1 cellular context compared by ENCODE assay signal in genomic region chr9:95511952-95512750, GRCh38.
TF ChIP-seq lines count a peak whose summit lies in the region.

No MANE protein-coding gene starts in this region.

TF ChIP-seq in K562, 482 proteins besides CTCF, POLR2A, EP300 and RAD21 (continued from another document and continues in another):
- 0 out of 2 replicates have a peak, but pooled peaks have one; percentile 26 for TF ChIP-seq BHLHE40 (IDR thresholded peaks at IDR 0.05; ENCODE audit: low read length)
- TF ChIP-seq ZNF431 (CRISPR knock-in tag; IDR thresholded peaks at IDR 0.05), result no peak
- peak; percentile 65; the same call in 1 of the 2 replicates for TF ChIP-seq ZNF589 (CRISPR knock-in tag; IDR thresholded peaks at IDR 0.05; ENCODE audit: low read depth)
- TF ChIP-seq ZKSCAN8 (CRISPR knock-in tag; IDR thresholded peaks at IDR 0.05), result peak; percentile 63; the same call in 1 of the 2 replicates
- peak; percentile 46; the same call in 1 of the 2 replicates for TF ChIP-seq POLR2G (IDR thresholded peaks at IDR 0.05; ENCODE audit: low read depth, low read length)
- peak; percentile 56; the same call in 1 of the 2 replicates for TF ChIP-seq ZNF511 (CRISPR knock-in tag; IDR thresholded peaks at IDR 0.05)
- TF ChIP-seq ZHX1 (conservative IDR thresholded peaks at IDR 0.05; ENCODE audit: low read length), result no peak
- peak; percentile 58 for TF ChIP-seq ETV1 (tag; conservative IDR thresholded peaks at IDR 0.05; ENCODE audit: low read depth)
- peak in 1 of 3 experiments; percentile 67 for TF ChIP-seq YY1 (IDR thresholded peaks at IDR 0.05; ENCODE audit: borderline replicate concordance in 1 of 3, control insufficient read depth in 1 of 3, extremely low read depth in 1 of 3, insufficient read depth in 3 of 3, insufficient read length in 1 of 3, insufficient replicate concordance in 2 of 3, low read depth in 1 of 3, low read length in 2 of 3)
- TF ChIP-seq ZBTB11 (CRISPR knock-in tag; IDR thresholded peaks at IDR 0.05), result peak in 1 of 3 experiments; percentile 92; a peak in 2 of 6 replicates
- TF ChIP-seq ZKSCAN3 (CRISPR knock-in tag; IDR thresholded peaks at IDR 0.05), result no peak
- TF ChIP-seq GABPB1 (CRISPR knock-in tag; IDR thresholded peaks at IDR 0.05), result peak; percentile 41
- 0 out of 2 replicates have a peak, but pooled peaks have one; percentile 7 for TF ChIP-seq CREB3 (tag; conservative IDR thresholded peaks at IDR 0.05; ENCODE audit: low read depth)
- TF ChIP-seq MGA (IDR thresholded peaks at IDR 0.05), result peak; percentile 74
- TF ChIP-seq ARID4B (CRISPR knock-in tag; IDR thresholded peaks at IDR 0.05), result peak; percentile 0; the same call in 1 of the 2 replicates
- TF ChIP-seq RBFOX2 (IDR thresholded peaks at IDR 0.05; ENCODE audit: low read depth, low read length), result peak; percentile 52; the same call in 1 of the 2 replicates
- TF ChIP-seq MAX (CRISPR knock-in tag; IDR thresholded peaks at IDR 0.05), result peak; percentile 27; the same call in 1 of the 2 replicates
- TF ChIP-seq HDAC1 (IDR thresholded peaks at IDR 0.05), result 0 out of 4 replicates have a peak, but pooled peaks of 1 of the 2 experiments have one; percentile 33
- peak; percentile 60; the same call in 1 of the 2 replicates for TF ChIP-seq CREM (IDR thresholded peaks at IDR 0.05; ENCODE audit: low read depth)
